In genomic region chr9:91211414-91211813, GRCh38 we compare ENCODE assay signal across 15 cellular contexts.
DNase-seq lines count a peak whose midpoint lies in the region; ATAC-seq, FAIRE-seq and TF ChIP-seq lines count a peak whose summit lies in the region.
"Had no signal": no experiment of that assay in that cellular context is flagged by ENCODE, and none has a peak within 500 bp of the region (broad histone marks: within the 10 kb centered on the region; RNA-seq: fewer than 3 reads in every experiment).

No MANE protein-coding gene starts in this region.

- peak overlapping the region; percentile 18 for H3K4me3 Mint-ChIP-seq in Caco-2 (ENCODE audit: unreplicated experiment)
- H3K4me3 Mint-ChIP-seq in natural killer cell treated with Interleukin-12 subunit alpha and Interleukin-12 subunit beta and Interleukin-15 and Interleukin-18, amount 100 ng/mL, for 72 hours: peak overlapping the region; percentile 67

- H3K4me3 ChIP-seq in Caco-2 (ENCODE audit: low read depth, low read length) (no peak overlapping the region), esophagus muscularis mucosa (no peak overlapping the region)
- H3K4me3 ChIP-seq: prostate gland had no signal

- DNase-seq in Caco-2: no peak
- peak; percentile 44 for DNase-seq in RCC 7860 (ENCODE audit: low spot score)
- no peak for DNase-seq in esophagus muscularis mucosa (ENCODE audit: extremely low spot score)
- DNase-seq in natural killer cell treated with Interleukin-12 subunit alpha and Interleukin-12 subunit beta and Interleukin-15 and Interleukin-18, amount 100 ng/mL, for 72 hours (ENCODE audit: low spot score): no peak
- DNase-seq in cerebellum (ENCODE audit: low spot score): no peak
- DNase-seq: brain microvascular endothelial cell; effector memory CD4-positive, alpha-beta T cell; foreskin keratinocyte; NCI-H1092; trophoblast cell had no signal

- intact Hi-C loops in Caco-2 (cut with micrococcal nuclease; ENCODE audit: unreplicated experiment): no loop called here
- intact Hi-C loops in esophagus muscularis mucosa (cut with DNase I): no loop called here

- FAIRE-seq in RCC 7860 (lab: Jason Lieb, UNC): no peak
- FAIRE-seq: GM12892 had no signal

- TF ChIP-seq POLR2A in esophagus muscularis mucosa (IDR thresholded peaks at IDR 0.05; ENCODE audit: low read depth): no peak

- H3K27me3 ChIP-seq in Caco-2 (replicated peaks; ENCODE audit: control insufficient read depth, insufficient read depth, low read length) (no peaks in the 10 kb centered on the region), esophagus muscularis mucosa (no peaks in the 10 kb centered on the region)
- H3K27me3 ChIP-seq: brain microvascular endothelial cell, foreskin keratinocyte had no signal

- peaks cover 6% of the 10 kb centered on the region for H3K4me1 Mint-ChIP-seq in Caco-2 (ENCODE audit: low read depth, unreplicated experiment)
- peaks cover 49 to 53% of the 10 kb centered on the region in 2 donors for H3K4me1 Mint-ChIP-seq in natural killer cell treated with Interleukin-12 subunit alpha and Interleukin-12 subunit beta and Interleukin-15 and Interleukin-18, amount 100 ng/mL, for 72 hours (ENCODE audit: low read depth in 2 of 2)

- peak overlapping the region; percentile 43 for H3K27ac Mint-ChIP-seq in Caco-2 (ENCODE audit: unreplicated experiment)
- peak overlapping the region; percentile 78 to 82 for H3K27ac Mint-ChIP-seq in natural killer cell treated with Interleukin-12 subunit alpha and Interleukin-12 subunit beta and Interleukin-15 and Interleukin-18, amount 100 ng/mL, for 72 hours

- ATAC-seq in natural killer cell treated with Interleukin-12 subunit alpha and Interleukin-12 subunit beta and Interleukin-15 and Interleukin-18, amount 100 ng/mL, for 72 hours: no peak
- ATAC-seq in activated CD4-positive, CD25-positive, alpha-beta regulatory T cell treated with anti-CD3 and anti-CD28 coated beads, Interleukin-2, amount 50 U/mL, for 24 hours: no peak
- ATAC-seq in HG02981 (IDR thresholded peaks at IDR 0.05; ENCODE audit: unreplicated experiment): no peak
- ATAC-seq: foreskin keratinocyte had no signal

- H3K27me3 Mint-ChIP-seq in Caco-2 (ENCODE audit: insufficient read depth, unreplicated experiment): no peaks in the 10 kb centered on the region
- H3K27me3 Mint-ChIP-seq in natural killer cell treated with Interleukin-12 subunit alpha and Interleukin-12 subunit beta and Interleukin-15 and Interleukin-18, amount 100 ng/mL, for 72 hours: no peaks in the 10 kb centered on the region

- BruUV-seq in Caco-2 (replicated peaks; lab: Mats Ljungman, UMichigan): no TSS peak

- TF ChIP-seq EP300 in esophagus muscularis mucosa (IDR thresholded peaks at IDR 0.05): no peak

- CTCF ChIA-PET in Caco-2 (lab: Charles Lee): no interaction called here

- TF ChIP-seq CTCF in Caco-2 (IDR thresholded peaks at IDR 0.05; ENCODE audit: insufficient read depth in 1 of 2, low read depth in 1 of 2, low read length in 1 of 2, severe bottlenecking in 1 of 2, unreplicated experiment in 1 of 2): no peak
- no peak for TF ChIP-seq CTCF in esophagus muscularis mucosa (IDR thresholded peaks at IDR 0.05)

- WGBS in esophagus muscularis mucosa: 90% methylated on average over 7 of the region's 7 CpGs

- H3K36me3 Mint-ChIP-seq in Caco-2 (ENCODE audit: insufficient read depth, unreplicated experiment): no peaks in the 10 kb centered on the region
- peaks cover 4% of the 10 kb centered on the region for H3K36me3 Mint-ChIP-seq in natural killer cell treated with Interleukin-12 subunit alpha and Interleukin-12 subunit beta and Interleukin-15 and Interleukin-18, amount 100 ng/mL, for 72 hours

- H3K36me3 ChIP-seq in Caco-2 (ENCODE audit: control insufficient read depth, insufficient read depth, low read length) (no peaks in the 10 kb centered on the region), esophagus muscularis mucosa (peaks cover 0 to 16% (median 6%) of the 10 kb centered on the region in 4 donors)
- H3K36me3 ChIP-seq: brain microvascular endothelial cell, prostate gland had no signal

- H3K9me3 ChIP-seq in Caco-2: no peaks in the 10 kb centered on the region
- no peaks in the 10 kb centered on the region for H3K9me3 ChIP-seq in esophagus muscularis mucosa
- H3K9me3 ChIP-seq: prostate gland had no signal

- POLR2A ChIA-PET in Caco-2 (lab: Charles Lee): interaction anchor here (0.6 kb wide), 1 partner anchor 20 kb away, joined by 4 read pairs; no protein-coding TSS in a partner anchor

- no peaks in the 10 kb centered on the region for H3K9me3 Mint-ChIP-seq in Caco-2 (ENCODE audit: unreplicated experiment)
- no peaks in the 10 kb centered on the region for H3K9me3 Mint-ChIP-seq in natural killer cell treated with Interleukin-12 subunit alpha and Interleukin-12 subunit beta and Interleukin-15 and Interleukin-18, amount 100 ng/mL, for 72 hours

- H3K4me1 ChIP-seq in Caco-2: peaks cover 22% of the 10 kb centered on the region
- H3K4me1 ChIP-seq in esophagus muscularis mucosa: peaks cover 16 to 37% (median 27%) of the 10 kb centered on the region in 4 donors
- H3K4me1 ChIP-seq: prostate gland had no signal

- H3K27ac ChIP-seq in esophagus muscularis mucosa (replicated peaks in 1 of 4): peak overlapping the region; percentile 52 to 62 (median 54)
- H3K27ac ChIP-seq: brain microvascular endothelial cell, C4-2B, foreskin keratinocyte had no signal
